1 cellular context compared by ENCODE assay signal in the genomic region with DNA sequence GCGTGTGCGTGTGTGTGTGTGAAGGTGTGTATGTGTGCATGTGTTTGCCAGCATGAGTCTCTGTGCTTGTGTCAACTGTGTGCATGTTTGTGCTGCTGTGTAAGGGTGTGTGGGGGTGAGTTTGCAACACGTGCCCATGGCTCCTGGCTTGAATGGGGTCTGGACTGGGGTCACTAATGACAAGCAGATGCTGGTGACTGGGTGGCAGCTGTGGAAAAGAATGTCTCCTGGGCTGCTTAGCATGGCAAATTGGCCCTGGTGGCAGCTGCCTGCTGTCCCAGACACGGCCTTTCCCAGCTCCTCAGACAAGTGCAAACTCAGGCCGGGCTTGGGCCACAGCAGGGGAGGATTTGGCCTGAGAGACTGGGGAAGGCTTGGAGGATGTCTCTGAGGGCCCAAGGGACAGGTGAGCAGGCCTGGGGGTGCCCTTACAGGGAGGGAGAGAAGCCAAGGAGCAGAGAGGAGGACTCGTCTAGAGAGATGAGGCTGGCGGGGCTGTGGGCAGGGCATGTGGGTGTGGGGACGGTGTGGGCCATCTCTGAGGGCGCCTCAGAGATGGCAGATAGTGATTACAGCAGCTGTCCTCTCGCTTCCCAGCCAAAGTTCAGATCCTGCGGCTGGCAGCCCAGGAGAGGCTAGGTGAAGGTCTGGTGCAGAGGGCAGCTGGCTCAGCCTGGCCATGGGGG.
TF ChIP-seq lines count a peak whose summit lies in the region.

No MANE protein-coding gene starts in this region.

TF ChIP-seq in WTC11, 78 proteins besides CTCF, POLR2A, EP300 and RAD21 (continued from another document):
- TF ChIP-seq FOXJ3 (CRISPR knock-in tag; IDR thresholded peaks at IDR 0.05; ENCODE audit: borderline replicate concordance), result no peak
- TF ChIP-seq, protein P1, sequence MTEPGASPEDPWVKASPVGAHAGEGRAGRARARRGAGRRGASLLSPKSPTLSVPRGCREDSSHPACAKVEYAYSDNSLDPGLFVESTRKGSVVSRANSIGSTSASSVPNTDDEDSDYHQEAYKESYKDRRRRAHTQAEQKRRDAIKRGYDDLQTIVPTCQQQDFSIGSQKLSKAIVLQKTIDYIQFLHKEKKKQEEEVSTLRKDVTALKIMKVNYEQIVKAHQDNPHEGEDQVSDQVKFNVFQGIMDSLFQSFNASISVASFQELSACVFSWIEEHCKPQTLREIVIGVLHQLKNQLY (CRISPR knock-in tag; IDR thresholded peaks at IDR 0.05), result no peak
- TF ChIP-seq IRF2 (CRISPR knock-in tag; IDR thresholded peaks at IDR 0.05; ENCODE audit: borderline replicate concordance, low read depth), result no peak
- no peak for TF ChIP-seq ZNF671 (CRISPR knock-in tag; IDR thresholded peaks at IDR 0.05)
- TF ChIP-seq SP1 (CRISPR knock-in tag; conservative IDR thresholded peaks at IDR 0.05), result no peak
- no peak for TF ChIP-seq ZNF396 (CRISPR knock-in tag; IDR thresholded peaks at IDR 0.05; ENCODE audit: borderline replicate concordance)
- no peak for TF ChIP-seq ZNF232 (CRISPR knock-in tag; IDR thresholded peaks at IDR 0.05)
- TF ChIP-seq, protein P2, sequence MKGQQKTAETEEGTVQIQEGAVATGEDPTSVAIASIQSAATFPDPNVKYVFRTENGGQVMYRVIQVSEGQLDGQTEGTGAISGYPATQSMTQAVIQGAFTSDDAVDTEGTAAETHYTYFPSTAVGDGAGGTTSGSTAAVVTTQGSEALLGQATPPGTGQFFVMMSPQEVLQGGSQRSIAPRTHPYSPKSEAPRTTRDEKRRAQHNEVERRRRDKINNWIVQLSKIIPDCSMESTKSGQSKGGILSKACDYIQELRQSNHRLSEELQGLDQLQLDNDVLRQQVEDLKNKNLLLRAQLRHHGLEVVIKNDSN (CRISPR knock-in tag; IDR thresholded peaks at IDR 0.05), result no peak
- TF ChIP-seq, protein P3, sequence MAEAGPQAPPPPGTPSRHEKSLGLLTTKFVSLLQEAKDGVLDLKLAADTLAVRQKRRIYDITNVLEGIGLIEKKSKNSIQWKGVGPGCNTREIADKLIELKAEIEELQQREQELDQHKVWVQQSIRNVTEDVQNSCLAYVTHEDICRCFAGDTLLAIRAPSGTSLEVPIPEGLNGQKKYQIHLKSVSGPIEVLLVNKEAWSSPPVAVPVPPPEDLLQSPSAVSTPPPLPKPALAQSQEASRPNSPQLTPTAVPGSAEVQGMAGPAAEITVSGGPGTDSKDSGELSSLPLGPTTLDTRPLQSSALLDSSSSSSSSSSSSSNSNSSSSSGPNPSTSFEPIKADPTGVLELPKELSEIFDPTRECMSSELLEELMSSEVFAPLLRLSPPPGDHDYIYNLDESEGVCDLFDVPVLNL (CRISPR knock-in tag; IDR thresholded peaks at IDR 0.05; ENCODE audit: borderline replicate concordance, low read depth), result no peak
- TF ChIP-seq ZNF263 (CRISPR knock-in tag; IDR thresholded peaks at IDR 0.05; ENCODE audit: low read depth), result no peak
- no peak for TF ChIP-seq ELF4 (CRISPR knock-in tag; IDR thresholded peaks at IDR 0.05; ENCODE audit: low read depth)
- TF ChIP-seq, protein P4, sequence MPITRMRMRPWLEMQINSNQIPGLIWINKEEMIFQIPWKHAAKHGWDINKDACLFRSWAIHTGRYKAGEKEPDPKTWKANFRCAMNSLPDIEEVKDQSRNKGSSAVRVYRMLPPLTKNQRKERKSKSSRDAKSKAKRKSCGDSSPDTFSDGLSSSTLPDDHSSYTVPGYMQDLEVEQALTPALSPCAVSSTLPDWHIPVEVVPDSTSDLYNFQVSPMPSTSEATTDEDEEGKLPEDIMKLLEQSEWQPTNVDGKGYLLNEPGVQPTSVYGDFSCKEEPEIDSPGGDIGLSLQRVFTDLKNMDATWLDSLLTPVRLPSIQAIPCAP (CRISPR knock-in tag; IDR thresholded peaks at IDR 0.05), result no peak
- TF ChIP-seq HMGA2 (CRISPR knock-in tag; IDR thresholded peaks at IDR 0.05), result no peak
- TF ChIP-seq, protein P5, sequence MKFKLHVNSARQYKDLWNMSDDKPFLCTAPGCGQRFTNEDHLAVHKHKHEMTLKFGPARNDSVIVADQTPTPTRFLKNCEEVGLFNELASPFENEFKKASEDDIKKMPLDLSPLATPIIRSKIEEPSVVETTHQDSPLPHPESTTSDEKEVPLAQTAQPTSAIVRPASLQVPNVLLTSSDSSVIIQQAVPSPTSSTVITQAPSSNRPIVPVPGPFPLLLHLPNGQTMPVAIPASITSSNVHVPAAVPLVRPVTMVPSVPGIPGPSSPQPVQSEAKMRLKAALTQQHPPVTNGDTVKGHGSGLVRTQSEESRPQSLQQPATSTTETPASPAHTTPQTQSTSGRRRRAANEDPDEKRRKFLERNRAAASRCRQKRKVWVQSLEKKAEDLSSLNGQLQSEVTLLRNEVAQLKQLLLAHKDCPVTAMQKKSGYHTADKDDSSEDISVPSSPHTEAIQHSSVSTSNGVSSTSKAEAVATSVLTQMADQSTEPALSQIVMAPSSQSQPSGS (CRISPR knock-in tag; IDR thresholded peaks at IDR 0.05; ENCODE audit: borderline replicate concordance, low read depth), result no peak
- TF ChIP-seq TCF7 (CRISPR knock-in tag; IDR thresholded peaks at IDR 0.05; ENCODE audit: low read depth), result no peak
- no peak for TF ChIP-seq CREB1 (CRISPR knock-in tag; IDR thresholded peaks at IDR 0.05)
